In the genomic region with DNA sequence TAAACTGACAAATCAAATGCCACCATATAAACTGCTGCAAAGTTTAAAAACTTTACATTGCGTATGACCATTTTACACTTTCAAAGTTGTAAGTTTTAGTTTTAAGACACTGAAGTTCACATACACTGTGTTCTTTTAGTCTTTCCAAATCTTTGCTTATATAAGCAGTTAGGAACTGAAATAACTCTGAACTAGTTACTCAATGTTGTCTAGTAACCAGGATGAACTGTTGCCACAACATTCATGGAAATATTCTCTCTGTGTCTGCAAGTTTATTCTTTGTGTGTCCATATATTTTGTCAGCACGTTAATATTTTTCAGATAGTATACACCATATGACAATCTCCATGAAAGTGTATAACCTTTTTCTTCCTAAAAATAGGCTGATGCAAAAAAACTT, we compare ENCODE assay signal across 12 cellular contexts.
DNase-seq lines count a peak whose midpoint lies in the region; ATAC-seq and TF ChIP-seq lines count a peak whose summit lies in the region.
"Had no signal": no experiment of that assay in that cellular context is flagged by ENCODE, and none has a peak within 500 bp of the region (broad histone marks: within the 10 kb centered on the region; RNA-seq: fewer than 3 reads in every experiment).

No MANE protein-coding gene starts in this region.

- TF ChIP-seq CTCF in sigmoid colon (IDR thresholded peaks at IDR 0.05), result no peak

- DNase-seq in EH (ENCODE audit: low read depth) (peak; percentile 83), astrocyte of the hippocampus (ENCODE audit: low read depth, low spot score) (peak; percentile 43), right cardiac atrium (no peak), sigmoid colon (no peak), ecto neural progenitor cell (ENCODE audit: low spot score) (no peak)
- no peak for DNase-seq in effector CD4-positive, alpha-beta T cell
- DNase-seq in activated CD8-positive, alpha-beta memory T cell treated with anti-CD3 and anti-CD28 coated beads, Interleukin-2, amount 50 U/mL, for 48 hours, result no peak
- DNase-seq: activated naive CD4-positive, alpha-beta T cell treated with anti-CD3 and anti-CD28 coated beads, Interleukin-2, amount 50 U/mL, for 16 hours; DMS79 treated with DMSO at 0.1 percent for 48 hours; NCI-H2171 treated with DMSO at 0.1 percent for 48 hours; stimulated activated CD4-positive, alpha-beta T cell treated with anti-CD3 and anti-CD28 coated beads, Interleukin-15, amount 100 ng/mL, for 24 hours had no signal

- ATAC-seq in right cardiac atrium, result peak; percentile 87 to 90
- ATAC-seq in GM18519 (IDR thresholded peaks at IDR 0.05; ENCODE audit: low FRiP score, unreplicated experiment), result no peak

- H3K9me3 ChIP-seq in right cardiac atrium (ENCODE audit: control insufficient read depth, low read length) (no peaks in the 10 kb centered on the region), sigmoid colon (no peaks in the 10 kb centered on the region)

- no peak for TF ChIP-seq POLR2A in sigmoid colon (IDR thresholded peaks at IDR 0.05)

- 22% methylated on average over 2 of the region's 2 CpGs for WGBS in right cardiac atrium
- 47 to 49% methylated on average over 2 of the region's 2 CpGs for WGBS in sigmoid colon, 2 donors

- H3K27ac ChIP-seq in right cardiac atrium (ENCODE audit: low read length) (peak overlapping the region; percentile 72), sigmoid colon (peak overlapping the region; percentile 75 to 88 (median 82))

- intact Hi-C loops in right cardiac atrium (cut with DNase I) (loop anchor here (2.0 to 10.0 kb wide), 4 partner anchors 96 to 101 kb away; partner anchors contain the start of gene DUSP6 (in 3 of the 4)), sigmoid colon (cut with DNase I) (loop anchor here (2.0 to 10.0 kb wide), 2 partner anchors 101 to 251 kb away; partner anchors contain the start of genes ATP2B1 and DUSP6)

- H3K4me3 ChIP-seq in right cardiac atrium (ENCODE audit: low read length), result no peak overlapping the region
- H3K4me3 ChIP-seq in sigmoid colon, result peak overlapping the region in 1 of 4 donors; percentile 28

- TF ChIP-seq EP300 in sigmoid colon (IDR thresholded peaks at IDR 0.05), result peak in 3 of 4 donors; percentile 27 to 69 (median 31)

- no peaks in the 10 kb centered on the region for H3K36me3 ChIP-seq in sigmoid colon

- H3K4me1 ChIP-seq in right cardiac atrium (ENCODE audit: control insufficient read depth, insufficient read depth, low read length) (peaks cover 6% of the 10 kb centered on the region), sigmoid colon (peaks cover 0 to 52% (median 44%) of the 10 kb centered on the region in 4 donors)

- H3K27me3 ChIP-seq in right cardiac atrium (ENCODE audit: control insufficient read depth, insufficient read depth) (no peaks in the 10 kb centered on the region), sigmoid colon (no peaks in the 10 kb centered on the region)

Comparison
In these comparisons a context has a peak if more than half of its experiments do, and no peak if none do; other contexts are left out.
1. DNase-seq: peak in EH (single experiment) and astrocyte of the hippocampus (single experiment); none in right cardiac atrium (0 of 3), sigmoid colon (single experiment), effector CD4-positive, alpha-beta T cell (single experiment), activated CD8-positive, alpha-beta memory T cell treated with anti-CD3 and anti-CD28 coated beads, Interleukin-2, amount 50 U/mL, for 48 hours (single experiment) and ecto neural progenitor cell (single experiment).